Comparison of ENCODE assay signal across 28 cellular contexts in genomic region chr2:71389379-71390072, GRCh38. TPM values are rescaled to one million over a fixed set of nuclear protein-coding genes. Genes with fewer than 3 reads are reported as not detected.
A peak's percentile ranks its signal among the peaks of the same experiment; 100 is the strongest.
DNase-seq lines count a peak whose midpoint lies in the region; ATAC-seq, FAIRE-seq and TF ChIP-seq lines count a peak whose summit lies in the region.
"Had no signal": no experiment of that assay in that cellular context is flagged by ENCODE, and none has a peak within 500 bp of the region (broad histone marks: within the 10 kb centered on the region; RNA-seq: fewer than 3 reads in every experiment).

No MANE protein-coding gene starts in this region.

- no peaks in the 10 kb centered on the region for H3K79me2 ChIP-seq in H1 (ENCODE audit: control insufficient read depth in 1 of 2, insufficient read depth in 2 of 2, low read length in 2 of 2)

- H4K91ac ChIP-seq in H1 (replicated peaks; ENCODE audit: insufficient read length, low read length) = no peak overlapping the region

- H3K9me3 ChIP-seq in H1 (ENCODE audit: insufficient read depth in 2 of 2, low read depth in 1 of 2, low read length in 1 of 2) (peaks cover 0 to 4% of the 10 kb centered on the region in 2 experiments; a peak in 1 of 4 replicates), gastroesophageal sphincter (no peaks in the 10 kb centered on the region)
- H3K9me3 ChIP-seq: esophagus muscularis mucosa, gastrocnemius medialis, neutrophil, psoas muscle, testis, uterus had no signal

- no peak for ATAC-seq in GM21381 (IDR thresholded peaks at IDR 0.05; ENCODE audit: unreplicated experiment)
- ATAC-seq in gastroesophageal sphincter = no peak
- ATAC-seq: gastrocnemius medialis; left colon; PC-3; psoas muscle; SK-N-SH treated with all-trans-retinoic acid at 6 μM for 48 hours; stimulated activated naive B cell treated with anti-CD40 and anti-IgM and Interleukin-4, amounts not matched to agents 10 μg/mL and 1 μg/mL and 100 μg/mL, for 72 hours had no signal

- H3K18ac ChIP-seq in H1 (ENCODE audit: extremely low read depth, low read length) = no peak overlapping the region

- H3K23me2 ChIP-seq in H1 (ENCODE audit: low read depth, low read length) = no peaks in the 10 kb centered on the region

- H3K27ac ChIP-seq in H1 (ENCODE audit: low read depth, low read length) (no peak overlapping the region), gastroesophageal sphincter (no peak overlapping the region)
- H3K27ac ChIP-seq: gastrocnemius medialis, neutrophil, psoas muscle, skin epidermis, testis, uterus had no signal

- peak in 34 of 56 donors; percentile 3 to 80 (median 34) for DNase-seq in amygdala (lab: John Stamatoyannopoulos, UW)
- DNase-seq in H1 (ENCODE audit: low read depth in 1 of 2, low spot score in 2 of 2) = no peak
- DNase-seq in myocyte (ENCODE audit: low read depth) = peak; percentile 38
- DNase-seq in superior temporal gyrus (ENCODE audit: extremely low spot score) = peak; percentile 89
- DNase-seq in stimulated activated CD4-positive, alpha-beta T cell treated with anti-CD3 and anti-CD28 coated beads, Interleukin-4, amount 100 ng/mL, for 1 hour = no peak
- DNase-seq: activated CD4-positive, alpha-beta T cell treated with anti-CD3 and anti-CD28 coated beads, Interleukin-2, amount 50 U/mL, for 48 hours; activated gamma-delta T cell treated with Interleukin-2 at 50 U/mL for 16 hours; activated T-cell treated with anti-CD3 and anti-CD28 coated beads, Interleukin-2, amount 50 U/mL, for 48 hours; CD8-positive, alpha-beta memory T cell; DMS153; gastrocnemius medialis; immature natural killer cell; left colon; NCI-H2029 treated with DMSO at 0.1 percent for 48 hours; NCI-H526; PC-3; psoas muscle; stimulated activated naive B cell treated with anti-CD40 and anti-IgM and Interleukin-4, amounts not matched to agents 10 μg/mL and 1 μg/mL and 100 μg/mL, for 72 hours; testis; uterus had no signal

- no peaks in the 10 kb centered on the region for H4K20me1 ChIP-seq in H1 (replicated peaks in 1 of 2; ENCODE audit: control insufficient read depth in 1 of 2, insufficient read depth in 2 of 2, low read length in 2 of 2)

- FAIRE-seq in H1 (lab: Jason Lieb, UNC) = no peak
- FAIRE-seq: GM12891, TTC549 had no signal

- H2BK20ac ChIP-seq in H1 (ENCODE audit: low read length) = no peak overlapping the region

- no peak overlapping the region for H3K4ac ChIP-seq in H1 (replicated peaks; ENCODE audit: insufficient read length, low read depth, low read length)

- WGBS in H1 (ENCODE audit: extremely low coverage in 1 of 2, insufficient coverage in 1 of 2, insufficient read length in 1 of 2, insufficient replicate concordance in 2 of 2, low coverage in 1 of 2, low lambda C conversion rate in 2 of 2, missing lambda C conversion rate in 1 of 2), 2 experiments = 92% methylated on average over 12 of the region's 12 CpGs; no CpG with 5 or more reads in 1 of the 2 experiments
- WGBS in gastroesophageal sphincter (ENCODE audit: low coverage in 1 of 2), 2 donors = 69 to 76% methylated on average over 9 to 12 of the region's 12 CpGs

- no peak overlapping the region for H2BK120ac ChIP-seq in H1 (replicated peaks; ENCODE audit: low read depth, low read length)

- H2AFZ ChIP-seq in H1 (ENCODE audit: low read length) = no peak overlapping the region

- H3K9ac ChIP-seq in H1 (replicated peaks in 1 of 4; ENCODE audit: extremely low read depth in 1 of 4, low read depth in 3 of 4, low read length in 3 of 4) = no peak overlapping the region

- H2BK12ac ChIP-seq in H1 (ENCODE audit: low read depth, low read length) = no peak overlapping the region

- H3K4me2 ChIP-seq in H1 (ENCODE audit: insufficient read depth in 1 of 2, low read depth in 2 of 2, low read length in 2 of 2) = no peak overlapping the region

- TF ChIP-seq RAD21 in H1 (IDR thresholded peaks at IDR 0.05 in 1 of 2, conservative IDR thresholded peaks at IDR 0.05 in 1 of 2; ENCODE audit: low read depth in 2 of 2, low read length in 2 of 2) = no peak

- H3K23ac ChIP-seq in H1 (ENCODE audit: insufficient read length) = no peak overlapping the region

- no peak overlapping the region for H4K8ac ChIP-seq in H1 (ENCODE audit: extremely low read depth, insufficient read depth, low read length)

- TF ChIP-seq CTCF in H1 (IDR thresholded peaks at IDR 0.05; ENCODE audit: control extremely low read depth in 1 of 3, insufficient read depth in 1 of 3, low read depth in 1 of 3, low read length in 3 of 3) (no peak), gastroesophageal sphincter (IDR thresholded peaks at IDR 0.05) (no peak)

- H3K4me3 ChIP-seq in H1 (ENCODE audit: extremely low read depth in 1 of 4, insufficient read depth in 2 of 4, low read depth in 3 of 4, low read length in 4 of 4) = no peak overlapping the region
- H3K4me3 ChIP-seq in gastroesophageal sphincter = no peak overlapping the region
- H3K4me3 ChIP-seq: esophagus muscularis mucosa, gastrocnemius medialis, psoas muscle, skin epidermis, testis, uterus had no signal

- no peaks in the 10 kb centered on the region for H3K79me1 ChIP-seq in H1 (ENCODE audit: low read depth, low read length)

- CTCF ChIA-PET in H1 (lab: Charles Lee; ENCODE audit: partially characterized antibody) = interaction anchor here (0.7 to 1.0 kb wide), 2 partner anchors 90 kb away, joined by 3 to 4 read pairs; no protein-coding TSS in a partner anchor

- H3K14ac ChIP-seq in H1 (ENCODE audit: insufficient read length) = no peak overlapping the region

- H3K56ac ChIP-seq in H1 (replicated peaks; ENCODE audit: insufficient read length, low read depth, low read length) = no peak overlapping the region

- no peak for TF ChIP-seq EP300 in H1 (IDR thresholded peaks at IDR 0.05; ENCODE audit: borderline replicate concordance in 1 of 2, low read depth in 2 of 2, low read length in 2 of 2)
- TF ChIP-seq EP300 in gastroesophageal sphincter (IDR thresholded peaks at IDR 0.05) = no peak

- no peak overlapping the region for H2BK15ac ChIP-seq in H1 (ENCODE audit: low read length)

- TF ChIP-seq POLR2A in H1 (IDR thresholded peaks at IDR 0.05; ENCODE audit: control extremely low read depth in 1 of 2, low read depth in 2 of 2, low read length in 2 of 2) (no peak), gastroesophageal sphincter (IDR thresholded peaks at IDR 0.05) (no peak)

- POLR2A ChIA-PET in H1 (lab: Charles Lee; ENCODE audit: partially characterized antibody) = interaction anchor here (1.2 kb wide), 1 partner anchor 42 kb away, joined by 3 read pairs; no protein-coding TSS in a partner anchor

- no peaks in the 10 kb centered on the region for H3K27me3 ChIP-seq in H1 (replicated peaks in 1 of 4; ENCODE audit: control insufficient read depth in 3 of 4, extremely low read depth in 1 of 4, insufficient read depth in 3 of 4, low read length in 3 of 4)
- H3K27me3 ChIP-seq in gastroesophageal sphincter = no peaks in the 10 kb centered on the region
- H3K27me3 ChIP-seq: esophagus muscularis mucosa, gastrocnemius medialis, neutrophil, testis, uterus had no signal

- no peaks in the 10 kb centered on the region for H3K4me1 ChIP-seq in H1 (replicated peaks in 1 of 4; ENCODE audit: control insufficient read depth in 3 of 4, insufficient read depth in 4 of 4, low read length in 3 of 4)
- peaks cover 0 to 12% (median 5%) of the 10 kb centered on the region in 3 donors for H3K4me1 ChIP-seq in gastroesophageal sphincter
- H3K4me1 ChIP-seq: gastrocnemius medialis, testis, uterus had no signal

- H3K36me3 ChIP-seq in H1 (ENCODE audit: control insufficient read depth in 2 of 4, insufficient read depth in 4 of 4, low read length in 3 of 4) (peaks cover 13 to 65% (median 43%) of the 10 kb centered on the region in 4 experiments), gastroesophageal sphincter (peaks cover 7 to 74% of the 10 kb centered on the region in 2 donors)
- H3K36me3 ChIP-seq: uterus had no signal

- H2BK5ac ChIP-seq in H1 (ENCODE audit: low read depth, low read length) = no peak overlapping the region

- H2AK5ac ChIP-seq in H1 (ENCODE audit: low read depth, low read length) = no peak overlapping the region

- H4K5ac ChIP-seq in H1 (ENCODE audit: insufficient read length, low read depth, low read length) = no peak overlapping the region

TF ChIP-seq in H1, 55 proteins besides CTCF, POLR2A, EP300 and RAD21:
- TF ChIP-seq SP4 (IDR thresholded peaks at IDR 0.05; ENCODE audit: low read length) (no peak), POLR2AphosphoS5 (IDR thresholded peaks at IDR 0.05; ENCODE audit: low read depth, low read length) (peak; percentile 62; the same call in 1 of the 2 replicates)

RNA-seq across cellular contexts. Expression of gene ZNF638, which starts 57.9 kb away (rescaled TPM):
- 143 and 144 TPM in 2 replicates for total RNA-seq in H1 (2021; fragmentation: NEBNext Ultra II Directional; extraction: Animal tissue kit (Norgen Biotek cat#: 25700))
- polyA plus RNA-seq in H1 (2011; rRNA removed) = 29.1 and 45.3 TPM in 2 replicates
- 68.3 TPM for polyA plus RNA-seq in H1 (2011; cell fraction: cytosol; rRNA removed)
- polyA plus RNA-seq in H1 (2011; cell fraction: nucleus; rRNA removed) = 102 TPM
- 81.7 to 147 TPM (median 94.4 TPM) in 4 replicates for polyA plus RNA-seq in H1 (2012, experiment 1 of 2)
- polyA plus RNA-seq in H1 (2012, experiment 2 of 2) = 5.3 TPM
- polyA plus RNA-seq in H1 (2013, experiment 1 of 2) = 139 TPM
- 144 TPM for polyA plus RNA-seq in H1 (2013, experiment 2 of 2)
- polyA minus RNA-seq in H1 (2011; rRNA and poly(A)+ RNA removed) = 211 and 297 TPM in 2 replicates
- 89.5 TPM for polyA minus RNA-seq in H1 (2011; cell fraction: cytosol; rRNA and poly(A)+ RNA removed)
- polyA minus RNA-seq in H1 (2011; cell fraction: nucleus; rRNA and poly(A)+ RNA removed) = 346 TPM
- total RNA-seq in myocyte (96.2 and 111 TPM in 2 replicates), gastroesophageal sphincter (100 to 1,000 TPM in 2 of 4 donors, 10 to 100 TPM in 2; 80.7 to 223 (median 122) TPM)
- polyA plus RNA-seq in myocyte (2012) = 35.8 TPM

Comparison
In these comparisons a context has a peak if more than half of its experiments do, and no peak if none do; other contexts are left out.
1. DNase-seq: peak in amygdala (34 of 56), myocyte (single experiment) and superior temporal gyrus (single experiment); none in H1 (0 of 2) and stimulated activated CD4-positive, alpha-beta T cell treated with anti-CD3 and anti-CD28 coated beads, Interleukin-4, amount 100 ng/mL, for 1 hour (single experiment).